ENCODE assay signal across 25 cellular contexts in genomic region chr4:77197361-77197760, GRCh38.
"Had no signal": no experiment of that assay in that cellular context is flagged by ENCODE, and none has a peak within 500 bp of the region (broad histone marks: within the 10 kb centered on the region; RNA-seq: fewer than 3 reads in every experiment).

No MANE protein-coding gene starts in this region.

- H3K36me3 ChIP-seq: ascending aorta, cardiac muscle cell had no signal

- H3K27ac ChIP-seq: ascending aorta, body of pancreas, cardiac muscle cell had no signal

- H3K4me1 ChIP-seq: ascending aorta, body of pancreas had no signal

- H3K4me3 Mint-ChIP-seq: activated CD8-positive, alpha-beta T cell treated with anti-CD3 and anti-CD28 coated beads, Interleukin-2, amount 10 ng/mL, durations not matched to agents 7 days and 5 days; activated naive CD8-positive, alpha-beta T cell treated with anti-CD3 and anti-CD28 coated beads, Interleukin-2, amount 50 U/mL, for 24 hours; activated T-cell treated with anti-CD3 and anti-CD28 coated beads, Interleukin-2, amount 50 U/mL, for 24 hours; activated T-helper 1 cell treated with anti-CD3 and anti-CD28 coated beads, Interleukin-12 subunit alpha, Interleukin-12 subunit beta, Interleukin-2, Interleukin-4 antibody, amounts not matched to agents 30 ng/mL and 10 ng/mL and 1 ng/mL, durations not matched to agents 14 hours and 24 hours and 36 hours; WTC11 had no signal

- H3K36me3 Mint-ChIP-seq: WTC11 had no signal

- H3K27me3 ChIP-seq: ascending aorta, body of pancreas had no signal

- H3K9me3 ChIP-seq: ascending aorta, body of pancreas, SK-N-SH had no signal

- H3K27me3 Mint-ChIP-seq: activated naive CD8-positive, alpha-beta T cell treated with anti-CD3 and anti-CD28 coated beads, Interleukin-2, amount 50 U/mL, for 24 hours had no signal

- FAIRE-seq: K562 had no signal

- H3K9ac ChIP-seq: SK-N-SH had no signal

- H3K9me3 Mint-ChIP-seq: activated naive CD4-positive, alpha-beta T cell treated with anti-CD3 and anti-CD28 coated beads, Interleukin-2, amount 50 U/mL, for 72 hours; activated naive CD8-positive, alpha-beta T cell treated with anti-CD3 and anti-CD28 coated beads, Interleukin-2, amount 50 U/mL, for 24 hours; activated T-cell treated with anti-CD3 and anti-CD28 coated beads, Interleukin-2, amount 50 U/mL, for 24 hours; activated T-helper 1 cell treated with anti-CD3 and anti-CD28 coated beads, Interleukin-12 subunit alpha, Interleukin-12 subunit beta, Interleukin-2, Interleukin-4 antibody, amounts not matched to agents 30 ng/mL and 10 ng/mL and 1 ng/mL, durations not matched to agents 14 hours and 24 hours and 36 hours; WTC11 had no signal

- H3K27ac Mint-ChIP-seq: activated CD8-positive, alpha-beta T cell treated with anti-CD3 and anti-CD28 coated beads, Interleukin-2, amount 10 ng/mL, durations not matched to agents 7 days and 5 days; activated naive CD4-positive, alpha-beta T cell treated with anti-CD3 and anti-CD28 coated beads, Interleukin-2, amount 50 U/mL, for 72 hours; activated naive CD8-positive, alpha-beta T cell treated with anti-CD3 and anti-CD28 coated beads, Interleukin-2, amount 50 U/mL, for 24 hours; activated T-cell treated with anti-CD3 and anti-CD28 coated beads, Interleukin-2, amount 50 U/mL, for 24 hours; activated T-helper 1 cell treated with anti-CD3 and anti-CD28 coated beads, Interleukin-12 subunit alpha, Interleukin-12 subunit beta, Interleukin-2, Interleukin-4 antibody, amounts not matched to agents 30 ng/mL and 10 ng/mL and 1 ng/mL, durations not matched to agents 14 hours and 24 hours and 36 hours; WTC11 had no signal

- H3K4me2 ChIP-seq: SK-N-SH had no signal

- H3K4me3 ChIP-seq: ascending aorta, body of pancreas, cardiac muscle cell, K562 had no signal

- DNase-seq: activated CD4-positive, alpha-beta T cell treated with anti-CD3 and anti-CD28 coated beads, Interleukin-2, amount 50 U/mL, for 4 hours; activated CD4-positive, CD25-positive, alpha-beta regulatory T cell treated with anti-CD3 and anti-CD28 coated beads, Interleukin-2, amount 50 U/mL, for 72 hours; activated CD8-positive, alpha-beta memory T cell treated with anti-CD3 and anti-CD28 coated beads, Interleukin-2, amount 50 U/mL, for 48 hours; activated CD8-positive, alpha-beta T cell treated with anti-CD3 and anti-CD28 coated beads, Interleukin-2, amount 10 ng/mL, durations not matched to agents 7 days and 5 days; activated effector memory CD4-positive, alpha-beta T cell treated with Interleukin-2 at 50 U/mL for 16 hours; activated naive CD4-positive, alpha-beta T cell; activated naive CD8-positive, alpha-beta T cell treated with anti-CD3 and anti-CD28 coated beads, Interleukin-2, amount 50 U/mL, for 24 hours; activated T-cell treated with anti-CD3 and anti-CD28 coated beads, Interleukin-2, amount 50 U/mL, for 24 hours; amniotic stem cell; NCI-H1048; NCI-H146; NCI-H187 treated with DMSO at 0.1 percent for 48 hours; NCI-H2081 treated with DMSO at 0.1 percent for 48 hours; NCI-H446; SIG-M5; SK-N-SH; SW 1271; T-helper 9 cell had no signal

- ATAC-seq: activated CD8-positive, alpha-beta T cell treated with anti-CD3 and anti-CD28 coated beads, Interleukin-2, amount 10 ng/mL, durations not matched to agents 7 days and 5 days; body of pancreas; K562; WTC11 had no signal
